16 cellular contexts compared by ENCODE assay signal in the genomic region with DNA sequence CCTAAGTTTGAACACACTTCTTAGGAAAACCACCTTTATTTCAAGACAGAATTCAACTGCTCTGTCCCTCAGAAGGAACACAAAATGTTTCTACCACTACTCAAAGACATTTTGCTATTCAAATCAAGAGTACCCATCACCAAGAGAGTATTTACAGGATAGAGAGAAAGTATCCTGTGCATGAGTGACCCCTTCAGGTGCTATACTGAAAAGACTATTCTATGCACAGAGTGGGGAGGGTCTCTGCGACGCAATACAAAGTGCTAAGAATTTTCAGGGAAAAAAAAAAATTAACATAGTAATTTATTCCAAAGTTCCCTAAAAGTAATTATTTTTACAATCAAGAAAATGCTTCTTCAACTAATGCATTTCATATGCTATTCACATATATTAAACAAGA.
DNase-seq lines count a peak whose midpoint lies in the region; ATAC-seq, FAIRE-seq and TF ChIP-seq lines count a peak whose summit lies in the region.
"Had no signal": no experiment of that assay in that cellular context is flagged by ENCODE, and none has a peak within 500 bp of the region (broad histone marks: within the 10 kb centered on the region; RNA-seq: fewer than 3 reads in every experiment).

No MANE protein-coding gene starts in this region.

- ATAC-seq in left ventricle myocardium superior, result no peak
- ATAC-seq: A549, mucosa of descending colon had no signal

- 63% methylated on average over 2 of the region's 2 CpGs; no CpG with 5 or more reads in 1 of the 2 experiments for WGBS in H1 (ENCODE audit: extremely low coverage in 1 of 2, insufficient coverage in 1 of 2, insufficient read length in 1 of 2, insufficient replicate concordance in 2 of 2, low coverage in 1 of 2, low lambda C conversion rate in 2 of 2, missing lambda C conversion rate in 1 of 2), 2 experiments

- H3K4me1 Mint-ChIP-seq in progenitor cell of endocrine pancreas (ENCODE audit: low read depth), result peaks cover 22% of the 10 kb centered on the region

- TF ChIP-seq CTCF in H1 (IDR thresholded peaks at IDR 0.05; ENCODE audit: control extremely low read depth in 1 of 3, insufficient read depth in 1 of 3, low read depth in 1 of 3, low read length in 3 of 3) (peak in 2 of 3 experiments; percentile 50 to 58; a peak in 2 of 4 replicates), progenitor cell of endocrine pancreas (IDR thresholded peaks at IDR 0.05; ENCODE audit: unreplicated experiment) (peak; percentile 52)

- H3K14ac ChIP-seq in H1 (ENCODE audit: insufficient read length), result no peak overlapping the region

- H4K5ac ChIP-seq in H1 (ENCODE audit: insufficient read length, low read depth, low read length), result no peak overlapping the region

- H3K36me3 ChIP-seq in H1 (ENCODE audit: control insufficient read depth in 2 of 4, insufficient read depth in 4 of 4, low read length in 3 of 4), result no peaks in the 10 kb centered on the region
- H3K36me3 ChIP-seq: prostate gland had no signal

- H3K18ac ChIP-seq in H1 (ENCODE audit: extremely low read depth, low read length), result no peak overlapping the region

- H3K4me3 Mint-ChIP-seq in progenitor cell of endocrine pancreas (ENCODE audit: low read depth), result no peak overlapping the region
- H3K4me3 Mint-ChIP-seq: activated T-cell treated with anti-CD3 and anti-CD28 coated beads, Interleukin-2, amount 50 U/mL, for 24 hours; dendritic cell treated with granulocyte-macrophage colony-stimulating factor and Interleukin-4, amounts not matched to agents 40 ng/mL and 50 ng/mL, for 4 days had no signal

- no peak overlapping the region for H3K27ac Mint-ChIP-seq in progenitor cell of endocrine pancreas
- H3K27ac Mint-ChIP-seq: activated T-cell treated with anti-CD3 and anti-CD28 coated beads, Interleukin-2, amount 50 U/mL, for 24 hours; dendritic cell treated with granulocyte-macrophage colony-stimulating factor and Interleukin-4, amounts not matched to agents 40 ng/mL and 50 ng/mL, for 4 days had no signal

- peak; percentile 42 for FAIRE-seq in H1 (lab: Jason Lieb, UNC)
- FAIRE-seq: A549 had no signal

- POLR2A ChIA-PET in H1 (lab: Charles Lee; ENCODE audit: partially characterized antibody), result no interaction called here

- H3K36me3 Mint-ChIP-seq in progenitor cell of endocrine pancreas (ENCODE audit: insufficient read depth), result peaks cover 2% of the 10 kb centered on the region

- H4K20me1 ChIP-seq in H1 (replicated peaks in 1 of 2; ENCODE audit: control insufficient read depth in 1 of 2, insufficient read depth in 2 of 2, low read length in 2 of 2), result no peaks in the 10 kb centered on the region

- H2BK120ac ChIP-seq in H1 (replicated peaks; ENCODE audit: low read depth, low read length), result no peak overlapping the region

- no peak overlapping the region for H3K4me2 ChIP-seq in H1 (ENCODE audit: insufficient read depth in 1 of 2, low read depth in 2 of 2, low read length in 2 of 2)
- H3K4me2 ChIP-seq: A549 had no signal

- intact Hi-C loops in left ventricle myocardium superior (cut with micrococcal nuclease), result no loop called here

- H4K8ac ChIP-seq in H1 (ENCODE audit: extremely low read depth, insufficient read depth, low read length), result no peak overlapping the region

- no peak overlapping the region for H2BK12ac ChIP-seq in H1 (ENCODE audit: low read depth, low read length)

- no peak overlapping the region for H2BK15ac ChIP-seq in H1 (ENCODE audit: low read length)

- TF ChIP-seq POLR2A in H1 (IDR thresholded peaks at IDR 0.05; ENCODE audit: control extremely low read depth in 1 of 2, low read depth in 2 of 2, low read length in 2 of 2), result no peak

- no peak overlapping the region for H2AK5ac ChIP-seq in H1 (ENCODE audit: low read depth, low read length)

- H3K27ac ChIP-seq in H1 (ENCODE audit: low read depth, low read length), result no peak overlapping the region
- H3K27ac ChIP-seq: A549, prostate gland, testis had no signal

- peak; percentile 68 to 70 for TF ChIP-seq RAD21 in H1 (IDR thresholded peaks at IDR 0.05 in 1 of 2, conservative IDR thresholded peaks at IDR 0.05 in 1 of 2; ENCODE audit: low read depth in 2 of 2, low read length in 2 of 2)

- no peak overlapping the region for H3K9ac ChIP-seq in H1 (replicated peaks in 1 of 4; ENCODE audit: extremely low read depth in 1 of 4, low read depth in 3 of 4, low read length in 3 of 4)

- no peak for TF ChIP-seq EP300 in H1 (IDR thresholded peaks at IDR 0.05; ENCODE audit: borderline replicate concordance in 1 of 2, low read depth in 2 of 2, low read length in 2 of 2)

- no peaks in the 10 kb centered on the region for H3K23me2 ChIP-seq in H1 (ENCODE audit: low read depth, low read length)

- peaks cover 9% of the 10 kb centered on the region for H3K27me3 Mint-ChIP-seq in progenitor cell of endocrine pancreas
- H3K27me3 Mint-ChIP-seq: activated T-cell treated with anti-CD3 and anti-CD28 coated beads, Interleukin-2, amount 50 U/mL, for 24 hours; dendritic cell treated with granulocyte-macrophage colony-stimulating factor and Interleukin-4, amounts not matched to agents 40 ng/mL and 50 ng/mL, for 4 days had no signal

- CTCF ChIA-PET in H1 (lab: Charles Lee; ENCODE audit: partially characterized antibody), result interaction anchor here (0.9 to 1.0 kb wide), 4 partner anchors 8 to 196 kb away, joined by 3 to 4 read pairs (median 4); no protein-coding TSS in a partner anchor

- H3K9me3 ChIP-seq in H1 (ENCODE audit: insufficient read depth in 2 of 2, low read depth in 1 of 2, low read length in 1 of 2), result no peaks in the 10 kb centered on the region
- H3K9me3 ChIP-seq: A549, mucosa of descending colon, prostate gland, testis had no signal

- no peak overlapping the region for H3K23ac ChIP-seq in H1 (ENCODE audit: insufficient read length)

- no peaks in the 10 kb centered on the region for H3K79me2 ChIP-seq in H1 (ENCODE audit: control insufficient read depth in 1 of 2, insufficient read depth in 2 of 2, low read length in 2 of 2)

- H3K4ac ChIP-seq in H1 (replicated peaks; ENCODE audit: insufficient read length, low read depth, low read length), result no peak overlapping the region

- H2BK20ac ChIP-seq in H1 (ENCODE audit: low read length), result no peak overlapping the region

- H3K4me3 ChIP-seq in H1 (ENCODE audit: extremely low read depth in 1 of 4, insufficient read depth in 2 of 4, low read depth in 3 of 4, low read length in 4 of 4), result no peak overlapping the region
- H3K4me3 ChIP-seq: A549, mucosa of descending colon, prostate gland, testis had no signal

- no peaks in the 10 kb centered on the region for H3K4me1 ChIP-seq in H1 (replicated peaks in 1 of 4; ENCODE audit: control insufficient read depth in 3 of 4, insufficient read depth in 4 of 4, low read length in 3 of 4)
- H3K4me1 ChIP-seq: A549, prostate gland, testis had no signal

- H3K9me3 Mint-ChIP-seq in progenitor cell of endocrine pancreas (ENCODE audit: low read depth), result peaks cover 3% of the 10 kb centered on the region
- H3K9me3 Mint-ChIP-seq: activated T-cell treated with anti-CD3 and anti-CD28 coated beads, Interleukin-2, amount 50 U/mL, for 24 hours; dendritic cell treated with granulocyte-macrophage colony-stimulating factor and Interleukin-4, amounts not matched to agents 40 ng/mL and 50 ng/mL, for 4 days had no signal

- DNase-seq in DMS53 (lab: John Stamatoyannopoulos, UW), result peak; percentile 24
- DNase-seq in DMS53 treated with DMSO at 0.1 percent for 48 hours (lab: John Stamatoyannopoulos, UW; ENCODE audit: unreplicated experiment), result no peak
- peak; percentile 48 for DNase-seq in NCI-H69 (lab: John Stamatoyannopoulos, UW)
- DNase-seq in H1 (ENCODE audit: low read depth in 1 of 2, low spot score in 2 of 2), result no peak
- DNase-seq in progenitor cell of endocrine pancreas (ENCODE audit: low spot score, unreplicated experiment), result no peak
- DNase-seq in stimulated activated CD4-positive, alpha-beta T cell treated with anti-CD3 and anti-CD28 coated beads, Interleukin-15, amount 100 ng/mL, for 24 hours, result no peak
- DNase-seq in GF-D8 (lab: John Stamatoyannopoulos, UW), result no peak
- DNase-seq in left ventricle myocardium superior, result no peak
- DNase-seq: activated T-cell treated with anti-CD3 and anti-CD28 coated beads, Interleukin-2, amount 50 U/mL, for 24 hours; amniotic stem cell; mucosa of descending colon; NCI-H187 treated with DMSO at 0.1 percent for 48 hours; testis had no signal

- no peak overlapping the region for H3K56ac ChIP-seq in H1 (replicated peaks; ENCODE audit: insufficient read length, low read depth, low read length)

- H3K79me1 ChIP-seq in H1 (ENCODE audit: low read depth, low read length), result no peaks in the 10 kb centered on the region

- H2AFZ ChIP-seq in H1 (ENCODE audit: low read length), result no peak overlapping the region

- H3K27me3 ChIP-seq in H1 (replicated peaks in 1 of 4; ENCODE audit: control insufficient read depth in 3 of 4, extremely low read depth in 1 of 4, insufficient read depth in 3 of 4, low read length in 3 of 4), result no peaks in the 10 kb centered on the region; a peak in 1 of 7 replicates
- H3K27me3 ChIP-seq: testis had no signal

- H4K91ac ChIP-seq in H1 (replicated peaks; ENCODE audit: insufficient read length, low read length), result no peak overlapping the region

- no peak overlapping the region for H2BK5ac ChIP-seq in H1 (ENCODE audit: low read depth, low read length)

TF ChIP-seq in H1, 55 proteins besides CTCF, POLR2A, EP300 and RAD21 (continues in another document):
- TF ChIP-seq ATF2 (IDR thresholded peaks at IDR 0.05; ENCODE audit: low read length) (no peak), FOSL1 (IDR thresholded peaks at IDR 0.05; ENCODE audit: insufficient read depth, low read depth, low read length) (no peak), YY1 (IDR thresholded peaks at IDR 0.05; ENCODE audit: low read depth, low read length) (no peak), NRF1 (IDR thresholded peaks at IDR 0.05; ENCODE audit: low read depth, low read length) (no peak), TCF12 (IDR thresholded peaks at IDR 0.05; ENCODE audit: low read depth, low read length) (no peak), RNF2 (IDR thresholded peaks at IDR 0.05; ENCODE audit: borderline replicate concordance, low read depth, low read length, missing control alignments, poor library complexity, severe bottlenecking) (no peak), EZH2 (IDR thresholded peaks at IDR 0.05; ENCODE audit: low read depth, low read length, severe bottlenecking) (no peak), CREB1 (IDR thresholded peaks at IDR 0.05) (no peak), SP1 (IDR thresholded peaks at IDR 0.05; ENCODE audit: low read depth, low read length) (no peak), TAF1 (IDR thresholded peaks at IDR 0.05; ENCODE audit: low read depth, low read length) (no peak)

Comparison
In these comparisons a context has a peak if more than half of its experiments do, and no peak if none do; other contexts are left out.
1. DNase-seq: peak in DMS53 (single experiment) and NCI-H69 (single experiment); none in DMS53 treated with DMSO at 0.1 percent for 48 hours (single experiment), H1 (0 of 2), progenitor cell of endocrine pancreas (single experiment), stimulated activated CD4-positive, alpha-beta T cell treated with anti-CD3 and anti-CD28 coated beads, Interleukin-15, amount 100 ng/mL, for 24 hours (single experiment), GF-D8 (single experiment) and left ventricle myocardium superior (single experiment).